ENCODE assay signal across 28 cellular contexts in genomic region chr5:32736842-32737241, GRCh38. TPM values are rescaled to one million over a fixed set of nuclear protein-coding genes. Genes with fewer than 3 reads are reported as not detected.
"Had no signal": no experiment of that assay in that cellular context is flagged by ENCODE, and none has a peak within 500 bp of the region (broad histone marks: within the 10 kb centered on the region; RNA-seq: fewer than 3 reads in every experiment).

No MANE protein-coding gene starts in this region.

- H3K27ac ChIP-seq: brain microvascular endothelial cell, colonic mucosa, epithelial cell of prostate, esophagus squamous epithelium, gastroesophageal sphincter had no signal

- H3K4me3 ChIP-seq: colonic mucosa, esophagus squamous epithelium, gastroesophageal sphincter, heart right ventricle had no signal

- ATAC-seq: activated CD4-positive, alpha-beta T cell treated with anti-CD3 and anti-CD28 coated beads for 36 hours; activated CD8-positive, alpha-beta memory T cell treated with anti-CD3 and anti-CD28 coated beads, Interleukin-2, amount 10 ng/mL, durations not matched to agents 7 days and 5 days; activated CD8-positive, alpha-beta T cell treated with anti-CD3 and anti-CD28 coated beads, Interleukin-2, amount 10 ng/mL, durations not matched to agents 7 days and 5 days; activated naive CD4-positive, alpha-beta T cell treated with anti-CD3 and anti-CD28 coated beads, Interleukin-2, amount 50 U/mL, for 72 hours; gastroesophageal sphincter had no signal

- H3K4me1 ChIP-seq: colonic mucosa, esophagus squamous epithelium, gastroesophageal sphincter had no signal

- H3K27me3 ChIP-seq: brain microvascular endothelial cell, colonic mucosa, esophagus squamous epithelium, gastroesophageal sphincter, heart right ventricle had no signal

- DNase-seq: activated CD4-positive, alpha-beta memory T cell treated with anti-CD3 and anti-CD28 coated beads for 36 hours; activated CD4-positive, alpha-beta T cell treated with anti-CD3 and anti-CD28 coated beads for 36 hours; activated CD4-positive, alpha-beta T cell treated with anti-CD3 and anti-CD28 coated beads, Interleukin-2, amount 10 ng/mL, durations not matched to agents 24 days and 14 days; activated CD4-positive, CD25-positive, alpha-beta regulatory T cell; activated CD4-positive, CD25-positive, alpha-beta regulatory T cell treated with anti-CD3 and anti-CD28 coated beads, Interleukin-2, amount 50 U/mL, for 72 hours; activated CD8-positive, alpha-beta memory T cell treated with anti-CD3 and anti-CD28 coated beads, Interleukin-2, amount 10 ng/mL, durations not matched to agents 7 days and 5 days; activated CD8-positive, alpha-beta memory T cell treated with anti-CD3 and anti-CD28 coated beads, Interleukin-2, amount 50 U/mL, for 4 hours; activated CD8-positive, alpha-beta T cell treated with anti-CD3 and anti-CD28 coated beads, Interleukin-2, amount 10 ng/mL, durations not matched to agents 7 days and 5 days; activated gamma-delta T cell; activated naive CD4-positive, alpha-beta T cell; activated naive CD4-positive, alpha-beta T cell treated with anti-CD3 and anti-CD28 coated beads, Interleukin-2, amount 10 ng/mL, durations not matched to agents 7 days and 5 days; activated naive CD8-positive, alpha-beta T cell treated with anti-CD3 and anti-CD28 coated beads, Interleukin-2, amount 10 ng/mL, durations not matched to agents 7 days and 5 days; activated T-cell treated with anti-CD3 and anti-CD28 coated beads, Interleukin-2, amount 50 U/mL, for 1 hour; activated T-cell treated with anti-CD3 and anti-CD28 coated beads, Interleukin-2, amount 50 U/mL, for 48 hours; brain microvascular endothelial cell; caudate nucleus; colonic mucosa; effector CD8-positive, alpha-beta T cell; esophagus squamous epithelium; foreskin melanocyte; heart right ventricle; T-helper 2 cell had no signal

- H3K9me3 ChIP-seq: colonic mucosa, esophagus squamous epithelium, gastroesophageal sphincter, heart right ventricle had no signal

- H3K36me3 ChIP-seq: brain microvascular endothelial cell, colonic mucosa, gastroesophageal sphincter had no signal

RNA-seq across cellular contexts. Expression of gene NPR3, which starts 25.7 kb away (rescaled TPM):
- total RNA-seq: activated CD8-positive, alpha-beta memory T cell treated with anti-CD3 and anti-CD28 coated beads for 36 hours; activated CD8-positive, alpha-beta T cell treated with anti-CD3 and anti-CD28 coated beads, Interleukin-2, amount 10 ng/mL, durations not matched to agents 7 days and 5 days; activated T-helper 1 cell treated with anti-CD3 and anti-CD28 coated beads, Interleukin-12 subunit alpha, Interleukin-12 subunit beta, Interleukin-2, Interleukin-4 antibody, amounts not matched to agents 30 ng/mL and 10 ng/mL and 1 ng/mL, durations not matched to agents 14 hours and 24 hours and 36 hours; T-helper 1 cell treated with Interleukin-12 subunit alpha and Interleukin-12 subunit beta and Interleukin-4 antibody, amounts not matched to agents 30 ng/mL and 1 ng/mL, for 36 hours had no signal
